16 cellular contexts compared by ENCODE assay signal in genomic region chr9:131810351-131811170, GRCh38.
DNase-seq lines count a peak whose midpoint lies in the region; ATAC-seq and TF ChIP-seq lines count a peak whose summit lies in the region.
"Had no signal": no experiment of that assay in that cellular context is flagged by ENCODE, and none has a peak within 500 bp of the region (broad histone marks: within the 10 kb centered on the region; RNA-seq: fewer than 3 reads in every experiment).

No MANE protein-coding gene starts in this region.

- H3K9me3 ChIP-seq in endodermal cell (ENCODE audit: control insufficient read depth, low read length), result no peaks in the 10 kb centered on the region
- H3K9me3 ChIP-seq: gastroesophageal sphincter had no signal

- H3K4me1 ChIP-seq in endodermal cell (ENCODE audit: control insufficient read depth, insufficient read depth, low read length), result no peaks in the 10 kb centered on the region
- H3K4me1 ChIP-seq: gastroesophageal sphincter had no signal

- ATAC-seq in GM21515 (IDR thresholded peaks at IDR 0.05; ENCODE audit: unreplicated experiment) (no peak), HG03097 (IDR thresholded peaks at IDR 0.05; ENCODE audit: low FRiP score, unreplicated experiment) (no peak)
- ATAC-seq: activated CD8-positive, alpha-beta T cell treated with anti-CD3 and anti-CD28 coated beads for 36 hours; gastroesophageal sphincter had no signal

- H3K27me3 Mint-ChIP-seq in endodermal cell (ENCODE audit: insufficient read depth), result no peaks in the 10 kb centered on the region

- H3K27me3 ChIP-seq in endodermal cell (ENCODE audit: control insufficient read depth, insufficient read depth, low read length, poor library complexity, severe bottlenecking), result no peaks in the 10 kb centered on the region

- H3K36me3 Mint-ChIP-seq in endodermal cell (ENCODE audit: low read depth), result no peaks in the 10 kb centered on the region

- DNase-seq in NCI-H1436 (lab: John Stamatoyannopoulos, UW) (peak; percentile 50), NCI-H1436 treated with DMSO at 0.1 percent for 48 hours (lab: John Stamatoyannopoulos, UW) (no peak), HuH-7 (ENCODE audit: low spot score) (peak; percentile 52), NCI-H524 (lab: John Stamatoyannopoulos, UW) (peak; percentile 90 to 98), endodermal cell (peak; percentile 62), hypothalamus (lab: John Stamatoyannopoulos, UW) (no peak)
- DNase-seq: ACHN; activated CD8-positive, alpha-beta T cell treated with anti-CD3 and anti-CD28 coated beads for 36 hours; activated gamma-delta T cell; Calu3; effector CD8-positive, alpha-beta T cell; NCI-H187 treated with DMSO at 0.1 percent for 48 hours had no signal

- no peak overlapping the region for H3K4me3 ChIP-seq in endodermal cell (ENCODE audit: low read length)
- H3K4me3 ChIP-seq: gastroesophageal sphincter had no signal

- H3K27ac Mint-ChIP-seq in endodermal cell, result no peak overlapping the region
- H3K27ac Mint-ChIP-seq: activated CD8-positive, alpha-beta T cell treated with anti-CD3 and anti-CD28 coated beads for 36 hours; progenitor cell of endocrine pancreas had no signal

- no peak overlapping the region for H3K27ac ChIP-seq in endodermal cell (ENCODE audit: low read depth, low read length)
- H3K27ac ChIP-seq: gastroesophageal sphincter had no signal

- H3K4me1 Mint-ChIP-seq in endodermal cell, result peaks cover 14% of the 10 kb centered on the region

- no peaks in the 10 kb centered on the region for H3K9me3 Mint-ChIP-seq in endodermal cell
- H3K9me3 Mint-ChIP-seq: activated CD8-positive, alpha-beta T cell treated with anti-CD3 and anti-CD28 coated beads for 36 hours had no signal

- no peak overlapping the region for H3K4me3 Mint-ChIP-seq in endodermal cell
- H3K4me3 Mint-ChIP-seq: activated CD8-positive, alpha-beta T cell treated with anti-CD3 and anti-CD28 coated beads for 36 hours had no signal

- no peaks in the 10 kb centered on the region for H3K36me3 ChIP-seq in endodermal cell (ENCODE audit: control insufficient read depth, insufficient read depth, low read length)
- H3K36me3 ChIP-seq: gastroesophageal sphincter had no signal

- TF ChIP-seq CTCF in endodermal cell (conservative IDR thresholded peaks at IDR 0.05), result peak; percentile 44

- 86 to 88% methylated on average over 15 to 22 of the region's 23 CpGs for WGBS in endodermal cell (ENCODE audit: insufficient coverage in 1 of 2, insufficient read length in 1 of 2), 2 experiments

- no peak overlapping the region for H3K9ac ChIP-seq in endodermal cell (ENCODE audit: extremely low read depth, low read length, poor library complexity, severe bottlenecking)

Comparison
In these comparisons a context has a peak if more than half of its experiments do, and no peak if none do; other contexts are left out.
1. DNase-seq: peak in NCI-H1436 (single experiment), HuH-7 (single experiment), NCI-H524 (2 of 2) and endodermal cell (single experiment); none in NCI-H1436 treated with DMSO at 0.1 percent for 48 hours (single experiment) and hypothalamus (0 of 51).